Comparison of ENCODE assay signal across 8 cellular contexts in the genomic region with DNA sequence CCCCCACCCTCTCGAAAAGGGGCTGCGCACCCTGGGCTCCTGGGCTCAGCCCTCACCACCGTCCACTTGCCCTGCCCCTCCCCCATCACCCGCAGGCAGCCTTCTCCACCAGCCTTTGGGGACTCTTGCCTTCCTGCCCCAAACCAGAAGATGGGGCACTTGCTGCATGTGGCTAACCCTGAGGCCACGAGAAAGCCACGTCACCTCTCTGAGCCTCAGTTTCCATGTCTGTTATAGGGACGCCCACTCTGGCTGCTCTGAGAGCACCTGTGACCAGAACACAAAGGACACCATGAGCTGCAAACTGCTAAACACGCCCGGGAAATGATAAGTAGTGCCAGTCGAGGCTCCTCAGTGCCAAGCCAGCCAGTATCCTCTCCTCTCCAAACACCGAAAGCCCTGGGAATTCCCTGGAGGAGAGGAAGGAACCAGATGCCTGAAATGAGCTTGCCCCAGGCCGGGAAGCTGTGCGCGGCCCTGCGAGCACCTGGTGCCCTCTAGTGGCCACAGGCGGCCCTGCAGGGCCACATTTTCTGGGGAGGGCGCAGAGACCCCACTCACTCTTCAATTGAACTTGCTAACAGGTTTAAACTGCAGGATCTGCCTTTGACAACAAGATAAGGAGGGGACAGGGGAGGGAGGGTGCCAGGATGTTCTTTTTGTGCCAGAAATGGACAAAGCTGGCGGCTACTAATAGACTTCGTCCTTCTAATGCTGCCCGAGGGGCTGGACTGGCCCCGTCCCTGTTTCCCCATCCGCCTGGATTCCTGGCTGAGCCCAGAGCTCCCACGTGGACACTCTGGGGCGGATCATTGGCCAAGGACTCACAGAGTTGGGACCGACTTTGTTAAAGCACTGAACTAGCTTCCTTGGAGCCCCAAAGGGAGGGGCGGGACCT. TPM values are rescaled to one million over a fixed set of nuclear protein-coding genes. Genes with fewer than 3 reads are reported as not detected.
A peak's percentile ranks its signal among the peaks of the same experiment; 100 is the strongest.
DNase-seq lines count a peak whose midpoint lies in the region; ATAC-seq and TF ChIP-seq lines count a peak whose summit lies in the region.
"Had no signal": no experiment of that assay in that cellular context is flagged by ENCODE, and none has a peak within 500 bp of the region (broad histone marks: within the 10 kb centered on the region; RNA-seq: fewer than 3 reads in every experiment).

No MANE protein-coding gene starts in this region.

- 16% methylated on average over 26 of the region's 26 CpGs for WGBS in right cardiac atrium

- in situ Hi-C loops in SK-MEL-5 (cut with HindIII; ENCODE audit: low pct_unique_long_range_greater_than_20kb, low sequenced_read_pairs): no loop called here

- H3K4me3 ChIP-seq in right cardiac atrium (ENCODE audit: low read length): no peak overlapping the region

- intact Hi-C loops in right cardiac atrium (cut with DNase I): loop anchor here in 1 of 4 donors (5.0 kb wide), 1 partner anchor 349 kb away; no protein-coding TSS in a partner anchor

- no peak overlapping the region for H3K27ac ChIP-seq in right cardiac atrium (ENCODE audit: low read length)

- DNase-seq in SK-MEL-5 (ENCODE audit: low read depth, low spot score): peak; percentile 71
- DNase-seq in amniotic stem cell (lab: John Stamatoyannopoulos, UW): peak; percentile 45
- peak; percentile 64 to 74 (median 69) for DNase-seq in right cardiac atrium
- peak; percentile 91 for DNase-seq in retina
- no peak for DNase-seq in ureter (ENCODE audit: low spot score)

- peak; percentile 56 for TF ChIP-seq CTCF in GM12801 (IDR thresholded peaks at IDR 0.05; ENCODE audit: extremely low read depth, insufficient read length)

- H3K4me1 ChIP-seq in right cardiac atrium (ENCODE audit: control insufficient read depth, insufficient read depth, low read length): no peaks in the 10 kb centered on the region

- no peaks in the 10 kb centered on the region for H3K27me3 ChIP-seq in right cardiac atrium (ENCODE audit: control insufficient read depth, insufficient read depth)

- no peaks in the 10 kb centered on the region for H3K9me3 ChIP-seq in right cardiac atrium (ENCODE audit: control insufficient read depth, low read length)

- ATAC-seq in HG03521 (IDR thresholded peaks at IDR 0.05; ENCODE audit: unreplicated experiment) (peak; percentile 51), right cardiac atrium (peak; percentile 51 to 82)

RNA-seq across cellular contexts. Expression of gene SERPINA9, which starts 10.2 kb away (rescaled TPM):
- not detected in 2 replicates for total RNA-seq in SK-MEL-5 (2014; rRNA removed; shearing (Covaris generic))
- polyA plus RNA-seq in SK-MEL-5 (2015; cell fraction: cytosol; rRNA removed): not detected in 2 replicates
- not detected in 2 replicates for polyA plus RNA-seq in SK-MEL-5 (2015; cell fraction: nucleus; rRNA removed)
- not detected for total RNA-seq in right cardiac atrium
- not detected for polyA plus RNA-seq in right cardiac atrium
- total RNA-seq in ureter: not detected
- total RNA-seq: glomerular endothelial cell had no signal

RNA-seq across cellular contexts. Expression of gene SERPINA12, which starts 23.1 kb away (rescaled TPM):
- total RNA-seq in SK-MEL-5 (2014; rRNA removed; shearing (Covaris generic)): not detected in 2 replicates
- polyA plus RNA-seq in SK-MEL-5 (2015; cell fraction: cytosol; rRNA removed): not detected in 2 replicates
- not detected in 2 replicates for polyA plus RNA-seq in SK-MEL-5 (2015; cell fraction: nucleus; rRNA removed)
- total RNA-seq in right cardiac atrium: not detected
- polyA plus RNA-seq in right cardiac atrium: not detected
- not detected for total RNA-seq in ureter
- total RNA-seq: glomerular endothelial cell had no signal

RNA-seq across cellular contexts. Expression of gene SERPINA11, which starts 33.6 kb away (rescaled TPM):
- total RNA-seq in SK-MEL-5 (2014; rRNA removed; shearing (Covaris generic)): not detected in 2 replicates
- not detected in 2 replicates for polyA plus RNA-seq in SK-MEL-5 (2015; cell fraction: cytosol; rRNA removed)
- not detected in 2 replicates for polyA plus RNA-seq in SK-MEL-5 (2015; cell fraction: nucleus; rRNA removed)
- not detected for total RNA-seq in right cardiac atrium
- polyA plus RNA-seq in right cardiac atrium: not detected
- not detected for total RNA-seq in ureter
- total RNA-seq: glomerular endothelial cell had no signal
